In genomic region chrX:54934058-54934457, GRCh38 we compare ENCODE assay signal across 29 cellular contexts. TPM values are rescaled to one million over a fixed set of nuclear protein-coding genes. Genes with fewer than 3 reads are reported as not detected.
"Had no signal": no experiment of that assay in that cellular context is flagged by ENCODE, and none has a peak within 500 bp of the region (broad histone marks: within the 10 kb centered on the region; RNA-seq: fewer than 3 reads in every experiment).

No MANE protein-coding gene starts in this region.

- H3K36me3 Mint-ChIP-seq: stimulated activated effector memory CD8-positive, alpha-beta T cell treated with anti-CD3 and anti-CD28 coated beads, Interleukin-12 subunit alpha, Interleukin-12 subunit beta, amount 100 ng/mL, for 72 hours; stimulated activated memory B cell treated with anti-CD40 and anti-IgM and Interleukin-4, amounts not matched to agents 10 μg/mL and 1 μg/mL and 100 μg/mL, for 72 hours had no signal

- H3K9me3 ChIP-seq: stomach, suprapubic skin, testis, thoracic aorta, thyroid gland, tibial artery, tibial nerve, transverse colon, upper lobe of left lung, upper lobe of right lung, uterus, vagina had no signal

- H3K4me1 Mint-ChIP-seq: stimulated activated effector memory CD8-positive, alpha-beta T cell treated with anti-CD3 and anti-CD28 coated beads, Interleukin-12 subunit alpha, Interleukin-12 subunit beta, amount 100 ng/mL, for 72 hours; stimulated activated memory B cell treated with anti-CD40 and anti-IgM and Interleukin-4, amounts not matched to agents 10 μg/mL and 1 μg/mL and 100 μg/mL, for 72 hours; stimulated activated naive B cell treated with anti-CD40 and anti-IgM and Interleukin-4, amounts not matched to agents 10 μg/mL and 1 μg/mL and 100 μg/mL, for 72 hours; stimulated activated naive CD8-positive, alpha-beta T cell treated with anti-CD3 and anti-CD28 coated beads, Interleukin-15, amount 100 ng/mL, for 72 hours had no signal

- H3K27me3 Mint-ChIP-seq: stimulated activated memory B cell treated with anti-CD40 and anti-IgM and Interleukin-4, amounts not matched to agents 10 μg/mL and 1 μg/mL and 100 μg/mL, for 72 hours; stimulated activated naive B cell treated with anti-CD40 and anti-IgM and Interleukin-4, amounts not matched to agents 10 μg/mL and 1 μg/mL and 100 μg/mL, for 72 hours; stimulated activated naive CD8-positive, alpha-beta T cell treated with anti-CD3 and anti-CD28 coated beads, Interleukin-15, amount 100 ng/mL, for 72 hours; stimulated activated naive CD8-positive, alpha-beta T cell treated with anti-CD3 and anti-CD28 coated beads, Interleukin-15, Interleukin-2, amounts not matched to agents 100 ng/mL and 50 ng/mL, for 24 hours had no signal

- H3K4me3 ChIP-seq: stomach, suprapubic skin, testis, thoracic aorta, thyroid gland, tibial artery, tibial nerve, transverse colon, upper lobe of left lung, upper lobe of right lung, uterus, vagina had no signal

- H3K9me3 Mint-ChIP-seq: stimulated activated effector memory CD8-positive, alpha-beta T cell treated with anti-CD3 and anti-CD28 coated beads, Interleukin-12 subunit alpha, Interleukin-12 subunit beta, amount 100 ng/mL, for 72 hours; stimulated activated memory B cell treated with anti-CD40 and anti-IgM and Interleukin-4, amounts not matched to agents 10 μg/mL and 1 μg/mL and 100 μg/mL, for 72 hours; stimulated activated naive B cell treated with anti-CD40 and anti-IgM and Interleukin-4, amounts not matched to agents 10 μg/mL and 1 μg/mL and 100 μg/mL, for 72 hours; stimulated activated naive CD8-positive, alpha-beta T cell treated with anti-CD3 and anti-CD28 coated beads, Interleukin-15, amount 100 ng/mL, for 72 hours; stimulated activated naive CD8-positive, alpha-beta T cell treated with anti-CD3 and anti-CD28 coated beads, Interleukin-15, Interleukin-2, amounts not matched to agents 100 ng/mL and 50 ng/mL, for 24 hours had no signal

- H3K36me3 ChIP-seq: suprapubic skin, thyroid gland, transverse colon, upper lobe of right lung, uterus had no signal

- H3K4me1 ChIP-seq: stomach, suprapubic skin, testis, thyroid gland, tibial artery, tibial nerve, transverse colon, upper lobe of left lung, upper lobe of right lung, uterus, vagina had no signal

- ATAC-seq: stimulated activated effector memory CD8-positive, alpha-beta T cell treated with anti-CD3 and anti-CD28 coated beads, Interleukin-12 subunit alpha, Interleukin-12 subunit beta, amount 100 ng/mL, for 72 hours; stimulated activated memory B cell treated with anti-CD40 and anti-IgM and Interleukin-4, amounts not matched to agents 10 μg/mL and 1 μg/mL and 100 μg/mL, for 72 hours; stimulated activated naive B cell treated with anti-CD40 and anti-IgM and Interleukin-4, amounts not matched to agents 10 μg/mL and 1 μg/mL and 100 μg/mL, for 72 hours; stimulated activated naive CD8-positive, alpha-beta T cell treated with anti-CD3 and anti-CD28 coated beads, Interleukin-15, amount 100 ng/mL, for 72 hours; stimulated activated naive CD8-positive, alpha-beta T cell treated with anti-CD3 and anti-CD28 coated beads, Interleukin-15, Interleukin-2, amounts not matched to agents 100 U/mL and 50 U/mL, for 24 hours; upper lobe of right lung had no signal

- DNase-seq: stimulated activated CD4-positive, alpha-beta T cell treated with anti-CD3 and anti-CD28 coated beads, Interleukin-2, amount 100 ng/mL, for 48 hours; stimulated activated CD4-positive, alpha-beta T cell treated with anti-CD3 and anti-CD28 coated beads, Interleukin-4, amount 100 ng/mL, for 1 hour; stimulated activated CD4-positive, alpha-beta T cell treated with anti-CD3 and anti-CD28 coated beads, Interleukin-4, amount 100 ng/mL, for 24 hours; stimulated activated CD4-positive, alpha-beta T cell treated with anti-CD3 and anti-CD28 coated beads, Interleukin-4, amount 100 ng/mL, for 4 hours; stimulated activated CD8-positive, alpha-beta memory T cell treated with anti-CD3 and anti-CD28 coated beads, Interleukin-4, amount 100 ng/mL, for 48 hours; stimulated activated naive B cell treated with anti-CD40 and anti-IgM and Interleukin-4, amounts not matched to agents 10 μg/mL and 1 μg/mL and 100 μg/mL, for 72 hours; stimulated activated naive CD4-positive, alpha-beta T cell; stimulated activated naive CD4-positive, alpha-beta T cell treated with Interleukin-2 at 50 U/mL for 16 hours; stimulated activated naive CD8-positive, alpha-beta T cell treated with anti-CD3 and anti-CD28 coated beads, Interleukin-15, amount 100 ng/mL, for 72 hours; stimulated activated naive CD8-positive, alpha-beta T cell treated with anti-CD3 and anti-CD28 coated beads, Interleukin-15, Interleukin-2, amounts not matched to agents 100 U/mL and 50 U/mL, for 24 hours; stomach; substantia nigra; testis; thyroid gland; tibial artery; transverse colon; trophoblast cell; upper lobe of left lung; upper lobe of right lung; uterus had no signal

- H3K27me3 ChIP-seq: suprapubic skin, testis, thyroid gland, tibial artery, tibial nerve, transverse colon, upper lobe of left lung, upper lobe of right lung, uterus, vagina had no signal

- H3K27ac Mint-ChIP-seq: stimulated activated effector memory CD8-positive, alpha-beta T cell treated with anti-CD3 and anti-CD28 coated beads, Interleukin-12 subunit alpha, Interleukin-12 subunit beta, amount 100 ng/mL, for 72 hours; stimulated activated memory B cell treated with anti-CD40 and anti-IgM and Interleukin-4, amounts not matched to agents 10 μg/mL and 1 μg/mL and 100 μg/mL, for 72 hours; stimulated activated naive B cell treated with anti-CD40 and anti-IgM and Interleukin-4, amounts not matched to agents 10 μg/mL and 1 μg/mL and 100 μg/mL, for 72 hours; stimulated activated naive CD8-positive, alpha-beta T cell treated with anti-CD3 and anti-CD28 coated beads, Interleukin-15, amount 100 ng/mL, for 72 hours; stimulated activated naive CD8-positive, alpha-beta T cell treated with anti-CD3 and anti-CD28 coated beads, Interleukin-15, Interleukin-2, amounts not matched to agents 100 ng/mL and 50 ng/mL, for 24 hours; type B pancreatic cell had no signal

- FAIRE-seq: urothelium cell line had no signal

- H3K4me3 Mint-ChIP-seq: stimulated activated effector memory CD8-positive, alpha-beta T cell treated with anti-CD3 and anti-CD28 coated beads, Interleukin-12 subunit alpha, Interleukin-12 subunit beta, amount 100 ng/mL, for 72 hours; stimulated activated memory B cell treated with anti-CD40 and anti-IgM and Interleukin-4, amounts not matched to agents 10 μg/mL and 1 μg/mL and 100 μg/mL, for 72 hours; stimulated activated naive B cell treated with anti-CD40 and anti-IgM and Interleukin-4, amounts not matched to agents 10 μg/mL and 1 μg/mL and 100 μg/mL, for 72 hours; stimulated activated naive CD8-positive, alpha-beta T cell treated with anti-CD3 and anti-CD28 coated beads, Interleukin-15, amount 100 ng/mL, for 72 hours; stimulated activated naive CD8-positive, alpha-beta T cell treated with anti-CD3 and anti-CD28 coated beads, Interleukin-15, Interleukin-2, amounts not matched to agents 100 ng/mL and 50 ng/mL, for 24 hours; type B pancreatic cell had no signal

- H3K27ac ChIP-seq: stomach, suprapubic skin, testis, thoracic aorta, thyroid gland, tibial artery, tibial nerve, transverse colon, upper lobe of left lung, upper lobe of right lung, uterus, vagina had no signal

RNA-seq across cellular contexts. Expression of gene PFKFB1, which starts 59.9 kb away (rescaled TPM):
- total RNA-seq: thoracic aorta, upper lobe of right lung, uterus, vagina had no signal
